In the genomic region with DNA sequence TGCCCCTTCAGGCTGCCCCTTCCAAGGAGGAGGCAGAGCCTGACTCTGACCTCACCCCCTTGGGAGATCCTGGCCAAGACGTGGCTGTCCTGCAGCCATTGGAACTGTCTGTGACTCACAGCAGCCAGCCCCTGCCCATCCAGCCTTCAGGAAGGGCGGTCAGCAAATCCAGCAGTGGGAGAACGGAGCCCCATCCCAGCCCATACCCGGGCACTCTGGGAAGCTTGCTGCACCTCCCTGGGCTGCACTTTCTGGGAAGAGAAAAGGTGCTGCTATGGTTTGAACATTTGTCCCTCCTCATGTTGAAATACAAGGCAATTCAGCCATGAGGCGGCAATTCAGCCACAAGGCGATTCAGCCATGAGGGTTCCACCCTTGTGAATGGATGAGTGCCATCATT, we compare ENCODE assay signal across 36 cellular contexts. TPM values are rescaled to one million over a fixed set of nuclear protein-coding genes. Genes with fewer than 3 reads are reported as not detected.
"Had no signal": no experiment of that assay in that cellular context is flagged by ENCODE, and none has a peak within 500 bp of the region (broad histone marks: within the 10 kb centered on the region; RNA-seq: fewer than 3 reads in every experiment).

No MANE protein-coding gene starts in this region.

- H3K27ac ChIP-seq: adrenal gland, ascending aorta, body of pancreas, brain microvascular endothelial cell, breast epithelium, cardiac muscle cell had no signal

- H3K27me3 ChIP-seq: ascending aorta, body of pancreas, cardiac muscle cell had no signal

- H3K4me1 ChIP-seq: adrenal gland, breast epithelium had no signal

- DNase-seq: activated effector memory CD4-positive, alpha-beta T cell treated with anti-CD3 and anti-CD28 coated beads, Interleukin-2, amount 50 U/mL, for 16 hours; activated effector memory CD4-positive, alpha-beta T cell treated with Interleukin-2 at 50 U/mL for 16 hours; activated gamma-delta T cell; activated gamma-delta T cell treated with Interleukin-2 at 50 U/mL for 16 hours; activated naive CD4-positive, alpha-beta T cell; activated naive CD4-positive, alpha-beta T cell treated with anti-CD3 and anti-CD28 coated beads for 36 hours; activated naive CD4-positive, alpha-beta T cell treated with anti-CD3 and anti-CD28 coated beads, Interleukin-2, amount 10 ng/mL, durations not matched to agents 7 days and 5 days; activated naive CD4-positive, alpha-beta T cell treated with anti-CD3 and anti-CD28 coated beads, Interleukin-2, amount 50 U/mL, for 16 hours; activated naive CD4-positive, alpha-beta T cell treated with Interleukin-2 at 50 U/mL for 16 hours; activated naive CD8-positive, alpha-beta T cell treated with anti-CD3 and anti-CD28 coated beads for 36 hours; activated naive CD8-positive, alpha-beta T cell treated with anti-CD3 and anti-CD28 coated beads, Interleukin-2, amount 10 ng/mL, durations not matched to agents 7 days and 5 days; activated naive CD8-positive, alpha-beta T cell treated with anti-CD3 and anti-CD28 coated beads, Interleukin-2, amount 50 U/mL, for 24 hours; activated T-cell treated with anti-CD3 and anti-CD28 coated beads, Interleukin-2, amount 50 U/mL, for 1 hour; activated T-cell treated with anti-CD3 and anti-CD28 coated beads, Interleukin-2, amount 50 U/mL, for 24 hours; activated T-cell treated with anti-CD3 and anti-CD28 coated beads, Interleukin-2, amount 50 U/mL, for 4 hours; activated T-cell treated with anti-CD3 and anti-CD28 coated beads, Interleukin-2, amount 50 U/mL, for 48 hours; activated T-cell treated with anti-CD3 and anti-CD28 coated beads, Interleukin-2, amount 50 U/mL, for 72 hours; adrenal gland; amniotic stem cell; amygdala; anterior cingulate cortex; aorta; body of pancreas; brain microvascular endothelial cell; caudate nucleus; central memory CD4-positive, alpha-beta T cell; cerebellar nuclear complex had no signal

- ATAC-seq: activated naive CD4-positive, alpha-beta T cell treated with anti-CD3 and anti-CD28 coated beads, Interleukin-2, amount 50 U/mL, for 72 hours; activated naive CD8-positive, alpha-beta T cell treated with anti-CD3 and anti-CD28 coated beads, Interleukin-2, amount 50 U/mL, for 24 hours; activated T-cell treated with anti-CD3 and anti-CD28 coated beads, Interleukin-2, amount 50 U/mL, for 4 hours; activated T-cell treated with anti-CD3 and anti-CD28 coated beads, Interleukin-2, amount 50 U/mL, for 72 hours; activated T-helper 17 cell treated with anti-CD3 and anti-CD28 coated beads, Interleukin-2, amount 50 U/mL, for 72 hours; body of pancreas had no signal

- H3K9me3 ChIP-seq: adrenal gland, ascending aorta, body of pancreas, breast epithelium had no signal

- H3K4me3 ChIP-seq: adrenal gland, ascending aorta, body of pancreas, breast epithelium, cardiac muscle cell had no signal

RNA-seq across cellular contexts. Expression of a gene that starts 24.4 kb away (rescaled TPM):
- total RNA-seq: activated naive CD4-positive, alpha-beta T cell treated with anti-CD3 and anti-CD28 coated beads for 36 hours; activated naive CD8-positive, alpha-beta T cell treated with anti-CD3 and anti-CD28 coated beads for 36 hours; activated naive CD8-positive, alpha-beta T cell treated with anti-CD3 and anti-CD28 coated beads, Interleukin-2, amount 10 ng/mL, durations not matched to agents 7 days and 5 days; activated T-cell treated with anti-CD3 and anti-CD28 coated beads, Interleukin-2, amount 50 U/mL, for 72 hours; activated T-helper 1 cell treated with anti-CD3 and anti-CD28 coated beads, Interleukin-12 subunit alpha, Interleukin-12 subunit beta, Interleukin-2, Interleukin-4 antibody, amounts not matched to agents 30 ng/mL and 10 ng/mL and 1 ng/mL, durations not matched to agents 14 hours and 24 hours and 36 hours; activated T-helper 2 cell treated with anti-CD3 and anti-CD28 coated beads, Interferon-gamma antibody, Interleukin-2, Interleukin-4, amounts not matched to agents 10 μg/mL and 5 μg/mL and 100 μg/mL, durations not matched to agents 14 hours and 24 hours and 36 hours; aorta; breast epithelium; bronchial epithelial cell; chondrocyte had no signal
- polyA plus RNA-seq: aorta had no signal
